Comparison of ENCODE assay signal across 22 cellular contexts in the genomic region with DNA sequence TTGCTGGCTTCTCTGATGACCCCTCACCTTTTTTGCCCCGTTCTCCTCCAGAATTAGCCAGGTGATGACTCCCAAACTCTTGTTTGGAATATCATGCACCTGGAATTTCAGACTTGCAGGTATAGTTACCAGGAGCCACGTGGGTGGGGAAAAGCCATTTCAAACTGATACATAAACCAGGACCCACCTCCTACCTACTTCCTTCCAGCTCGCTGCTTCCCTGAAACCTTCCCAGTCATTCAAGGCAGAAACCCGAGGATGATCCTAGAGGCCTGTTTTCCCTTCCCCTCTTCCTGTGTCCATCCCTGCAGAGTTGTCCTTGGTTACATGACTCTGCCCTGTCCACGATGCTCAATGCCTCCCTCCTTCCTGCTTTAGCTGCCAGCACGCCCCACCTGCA.
DNase-seq lines count a peak whose midpoint lies in the region; ATAC-seq and TF ChIP-seq lines count a peak whose summit lies in the region.
"Had no signal": no experiment of that assay in that cellular context is flagged by ENCODE, and none has a peak within 500 bp of the region (broad histone marks: within the 10 kb centered on the region; RNA-seq: fewer than 3 reads in every experiment).

No MANE protein-coding gene starts in this region.

- H3K27me3 ChIP-seq in Panc1 (ENCODE audit: control insufficient read depth, insufficient read depth, low read length): no peaks in the 10 kb centered on the region
- H3K27me3 ChIP-seq: ascending aorta, right atrium auricular region, testis had no signal

- no peak overlapping the region for H3K4me3 ChIP-seq in Panc1 (ENCODE audit: low read depth in 2 of 2, low read length in 2 of 2)
- H3K4me3 ChIP-seq: ascending aorta, right atrium auricular region, testis had no signal

- DNase-seq in activated naive CD4-positive, alpha-beta T cell treated with anti-CD3 and anti-CD28 coated beads, Interleukin-2, amount 50 U/mL, for 72 hours (ENCODE audit: low spot score in 2 of 2): no peak
- DNase-seq in activated naive CD4-positive, alpha-beta T cell treated with anti-CD3 and anti-CD28 coated beads for 36 hours: no peak
- DNase-seq in Panc1 (ENCODE audit: low read depth, low spot score) (no peak), type B pancreatic cell (ENCODE audit: extremely low spot score, unreplicated experiment) (no peak), glomerular visceral epithelial cell (ENCODE audit: extremely low spot score) (no peak)
- DNase-seq: activated CD4-positive, alpha-beta T cell treated with anti-CD3 and anti-CD28 coated beads for 1 hour; activated CD8-positive, alpha-beta T cell treated with anti-CD3 and anti-CD28 coated beads, Interleukin-2, amount 10 ng/mL, durations not matched to agents 7 days and 5 days; activated naive CD4-positive, alpha-beta T cell treated with anti-CD3 and anti-CD28 coated beads, Interleukin-2, amount 50 U/mL, for 16 hours; CD4-positive, alpha-beta memory T cell; effector memory CD8-positive, alpha-beta T cell; erythroblast; posterior cingulate gyrus; SK-N-SH; stimulated activated naive CD4-positive, alpha-beta T cell treated with Interleukin-2 at 50 U/mL for 16 hours; testis had no signal

- H3K36me3 Mint-ChIP-seq in activated naive CD4-positive, alpha-beta T cell treated with anti-CD3 and anti-CD28 coated beads, Interleukin-2, amount 50 U/mL, for 72 hours: peaks cover 38 to 44% of the 10 kb centered on the region in 2 donors
- peaks cover 58% of the 10 kb centered on the region for H3K36me3 Mint-ChIP-seq in activated naive CD4-positive, alpha-beta T cell treated with anti-CD3 and anti-CD28 coated beads for 36 hours (ENCODE audit: low read depth)
- peaks cover 26% of the 10 kb centered on the region for H3K36me3 Mint-ChIP-seq in type B pancreatic cell

- H3K36me3 ChIP-seq in Panc1 (ENCODE audit: control insufficient read depth, insufficient read depth, low read length): 0 out of 2 replicates have a peak, but pooled peaks cover 2% of the 10 kb centered on the region
- H3K36me3 ChIP-seq: right atrium auricular region had no signal

- H3K4me3 Mint-ChIP-seq in activated naive CD4-positive, alpha-beta T cell treated with anti-CD3 and anti-CD28 coated beads for 36 hours: no peak overlapping the region
- no peak overlapping the region for H3K4me3 Mint-ChIP-seq in type B pancreatic cell
- H3K4me3 Mint-ChIP-seq: activated CD8-positive, alpha-beta T cell treated with anti-CD3 and anti-CD28 coated beads, Interleukin-2, amount 10 ng/mL, durations not matched to agents 7 days and 5 days; CD4-positive, alpha-beta memory T cell; effector memory CD8-positive, alpha-beta T cell; memory B cell; T-helper 1 cell treated with Interleukin-12 subunit alpha and Interleukin-12 subunit beta and Interleukin-4 antibody, amounts not matched to agents 30 μg/mL and 1 μg/mL, for 36 hours had no signal

- POLR2A ChIA-PET in Panc1 (lab: Charles Lee): no interaction called here

- TF ChIP-seq CTCF in Panc1 (IDR thresholded peaks at IDR 0.05) (no peak), type B pancreatic cell (conservative IDR thresholded peaks at IDR 0.05) (no peak)

- H3K27me3 Mint-ChIP-seq in activated naive CD4-positive, alpha-beta T cell treated with anti-CD3 and anti-CD28 coated beads for 36 hours (ENCODE audit: low read depth): no peaks in the 10 kb centered on the region
- no peaks in the 10 kb centered on the region for H3K27me3 Mint-ChIP-seq in type B pancreatic cell
- H3K27me3 Mint-ChIP-seq: CD4-positive, alpha-beta memory T cell; effector memory CD8-positive, alpha-beta T cell; memory B cell had no signal

- no peak overlapping the region for H3K27ac ChIP-seq in Panc1 (ENCODE audit: low read length)
- H3K27ac ChIP-seq: ascending aorta, right atrium auricular region, testis had no signal

- no peaks in the 10 kb centered on the region for H3K9me3 ChIP-seq in Panc1 (ENCODE audit: control insufficient read depth, insufficient read depth, low read depth, low read length)
- H3K9me3 ChIP-seq: ascending aorta, right atrium auricular region, SK-N-SH, testis had no signal

- H3K4me1 ChIP-seq in Panc1 (ENCODE audit: control insufficient read depth, insufficient read depth, low read length): no peaks in the 10 kb centered on the region
- H3K4me1 ChIP-seq: ascending aorta, right atrium auricular region, testis had no signal

- H3K27ac Mint-ChIP-seq in activated naive CD4-positive, alpha-beta T cell treated with anti-CD3 and anti-CD28 coated beads, Interleukin-2, amount 50 U/mL, for 72 hours: peak overlapping the region; percentile 8 to 16
- no peak overlapping the region for H3K27ac Mint-ChIP-seq in activated naive CD4-positive, alpha-beta T cell treated with anti-CD3 and anti-CD28 coated beads for 36 hours
- peak overlapping the region; percentile 61 for H3K27ac Mint-ChIP-seq in type B pancreatic cell
- H3K27ac Mint-ChIP-seq: activated CD8-positive, alpha-beta T cell treated with anti-CD3 and anti-CD28 coated beads, Interleukin-2, amount 10 ng/mL, durations not matched to agents 7 days and 5 days; effector memory CD8-positive, alpha-beta T cell; memory B cell; T-helper 1 cell treated with Interleukin-12 subunit alpha and Interleukin-12 subunit beta and Interleukin-4 antibody, amounts not matched to agents 30 μg/mL and 1 μg/mL, for 36 hours had no signal

- no peaks in the 10 kb centered on the region for H3K9me3 Mint-ChIP-seq in activated naive CD4-positive, alpha-beta T cell treated with anti-CD3 and anti-CD28 coated beads, Interleukin-2, amount 50 U/mL, for 72 hours
- no peaks in the 10 kb centered on the region for H3K9me3 Mint-ChIP-seq in activated naive CD4-positive, alpha-beta T cell treated with anti-CD3 and anti-CD28 coated beads for 36 hours
- H3K9me3 Mint-ChIP-seq in type B pancreatic cell: no peaks in the 10 kb centered on the region
- H3K9me3 Mint-ChIP-seq: CD4-positive, alpha-beta memory T cell; effector memory CD8-positive, alpha-beta T cell; memory B cell; T-helper 1 cell treated with Interleukin-12 subunit alpha and Interleukin-12 subunit beta and Interleukin-4 antibody, amounts not matched to agents 30 μg/mL and 1 μg/mL, for 36 hours had no signal

- ATAC-seq in activated naive CD4-positive, alpha-beta T cell treated with anti-CD3 and anti-CD28 coated beads, Interleukin-2, amount 50 U/mL, for 72 hours: no peak
- ATAC-seq in Panc1 (peak; percentile 42; the same call in 1 of the 2 replicates), esophagus mucosa (peak; percentile 37), GM19455 (IDR thresholded peaks at IDR 0.05; ENCODE audit: unreplicated experiment) (no peak)
- ATAC-seq: activated CD8-positive, alpha-beta T cell treated with anti-CD3 and anti-CD28 coated beads, Interleukin-2, amount 10 ng/mL, durations not matched to agents 7 days and 5 days; effector memory CD8-positive, alpha-beta T cell; HepG2 had no signal

- in situ Hi-C loops in Panc1 (cut with HindIII; ENCODE audit: low pct_unique_long_range_greater_than_20kb, low sequenced_read_pairs): no loop called here

- BruUV-seq in Panc1 (replicated peaks; lab: Mats Ljungman, UMichigan): no TSS peak

- intact Hi-C loops in activated naive CD4-positive, alpha-beta T cell treated with anti-CD3 and anti-CD28 coated beads for 36 hours (cut with micrococcal nuclease): no loop called here
- intact Hi-C loops in Panc1 (cut with micrococcal nuclease; ENCODE audit: unreplicated experiment): no loop called here

- CTCF ChIA-PET in activated naive CD4-positive, alpha-beta T cell treated with anti-CD3 and anti-CD28 coated beads for 36 hours (lab: Charles Lee): interaction anchor here (0.6 kb wide), 1 partner anchor 48 kb away, joined by 3 read pairs; no protein-coding TSS in a partner anchor
- CTCF ChIA-PET in Panc1 (lab: Charles Lee): no interaction called here

- no peaks in the 10 kb centered on the region for H3K4me1 Mint-ChIP-seq in activated naive CD4-positive, alpha-beta T cell treated with anti-CD3 and anti-CD28 coated beads for 36 hours (ENCODE audit: low read depth)
- peaks cover 12% of the 10 kb centered on the region for H3K4me1 Mint-ChIP-seq in type B pancreatic cell (ENCODE audit: unreplicated experiment)
- H3K4me1 Mint-ChIP-seq: CD4-positive, alpha-beta memory T cell had no signal

Comparison
In these comparisons a context has a peak if more than half of its experiments do, and no peak if none do; other contexts are left out.
1. ATAC-seq: peak in Panc1 (single experiment) and esophagus mucosa (single experiment); none in activated naive CD4-positive, alpha-beta T cell treated with anti-CD3 and anti-CD28 coated beads, Interleukin-2, amount 50 U/mL, for 72 hours (0 of 2) and GM19455 (single experiment).